Comparison of ENCODE assay signal across 22 cellular contexts in the genomic region with DNA sequence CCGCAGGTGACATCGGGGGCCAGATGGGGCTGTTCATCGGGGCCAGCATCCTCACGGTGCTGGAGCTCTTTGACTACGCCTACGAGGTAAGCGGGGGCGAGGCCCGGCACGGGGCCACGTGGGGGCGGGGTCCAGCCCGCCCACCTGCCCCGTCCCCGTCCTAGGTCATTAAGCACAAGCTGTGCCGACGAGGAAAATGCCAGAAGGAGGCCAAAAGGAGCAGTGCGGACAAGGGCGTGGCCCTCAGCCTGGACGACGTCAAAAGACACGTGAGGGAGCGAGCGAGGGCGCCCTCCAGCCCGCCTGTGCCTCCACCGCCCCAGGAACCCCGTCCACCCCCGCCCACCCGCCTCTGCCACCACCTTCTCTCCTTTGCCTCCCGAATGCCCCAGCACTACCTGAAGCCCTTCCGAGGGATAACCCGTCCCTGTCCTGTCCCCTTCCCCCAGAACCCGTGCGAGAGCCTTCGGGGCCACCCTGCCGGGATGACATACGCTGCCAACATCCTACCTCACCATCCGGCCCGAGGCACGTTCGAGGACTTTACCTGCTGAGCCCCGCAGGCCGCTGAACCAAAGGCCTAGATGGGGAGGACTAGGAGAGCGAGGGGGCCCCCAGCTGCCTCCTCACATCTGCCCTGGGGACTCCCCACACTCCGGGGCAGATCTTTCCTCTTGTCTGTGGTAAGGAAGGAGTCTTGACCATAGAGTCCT. TPM values are rescaled to one million over a fixed set of nuclear protein-coding genes. Genes with fewer than 3 reads are reported as not detected.
DNase-seq lines count a peak whose midpoint lies in the region; ATAC-seq, FAIRE-seq and TF ChIP-seq lines count a peak whose summit lies in the region.
"Had no signal": no experiment of that assay in that cellular context is flagged by ENCODE, and none has a peak within 500 bp of the region (broad histone marks: within the 10 kb centered on the region; RNA-seq: fewer than 3 reads in every experiment).

No MANE protein-coding gene starts in this region.

- WGBS in A549 (ENCODE audit: missing lambda C conversion rate): 93% methylated on average over 44 of the region's 46 CpGs

- H3K36me3 Mint-ChIP-seq in activated T-helper 17 cell treated with anti-CD3 and anti-CD28 coated beads, Interleukin-2, amount 50 U/mL, for 72 hours (ENCODE audit: low read depth): peaks cover 1% of the 10 kb centered on the region
- no peaks in the 10 kb centered on the region for H3K36me3 Mint-ChIP-seq in memory B cell
- H3K36me3 Mint-ChIP-seq: naive thymus-derived CD4-positive, alpha-beta T cell had no signal

- TF ChIP-seq CTCF in A549 (IDR thresholded peaks at IDR 0.05): no peak
- no peak for TF ChIP-seq CTCF in PC-9 (conservative IDR thresholded peaks at IDR 0.05)

- DNase-seq in A549 (ENCODE audit: low read depth in 1 of 2, low spot score in 1 of 2) (no peak), memory B cell (ENCODE audit: low spot score in 2 of 2) (no peak), LoVo (ENCODE audit: low spot score) (no peak), PC-9 (no peak)
- DNase-seq: body of pancreas; colonic mucosa; GOT3; heart right ventricle; islet precursor cell; Kasumi-1; naive thymus-derived CD4-positive, alpha-beta T cell; NCI-H1105; stimulated activated CD4-positive, alpha-beta T cell treated with anti-CD3 and anti-CD28 coated beads, Interleukin-1b, Interleukin-23, amount 100 ng/mL, for 48 hours; T-helper 9 cell had no signal

- H4K20me1 ChIP-seq in PC-9 (ENCODE audit: insufficient read depth): no peaks in the 10 kb centered on the region

- no peak for TF ChIP-seq POLR2A in A549 (IDR thresholded peaks at IDR 0.05; ENCODE audit: low read length)

- POLR2A ChIA-PET in A549 (lab: Yijun Ruan, JAX) (no interaction called here), PC-9 (lab: Charles Lee; ENCODE audit: unreplicated experiment) (no interaction called here)

- H3K27me3 ChIP-seq in PC-9 (ENCODE audit: insufficient read depth, low read depth): no peaks in the 10 kb centered on the region
- H3K27me3 ChIP-seq: BLaER1, body of pancreas, colonic mucosa, heart right ventricle had no signal

- H3K4me3 ChIP-seq in A549 (no peak overlapping the region), PC-9 (no peak overlapping the region)
- H3K4me3 ChIP-seq: BLaER1, body of pancreas, colonic mucosa, heart right ventricle had no signal

- H3K9me3 ChIP-seq in A549: no peaks in the 10 kb centered on the region
- no peaks in the 10 kb centered on the region for H3K9me3 ChIP-seq in PC-9 (ENCODE audit: insufficient read depth, low read depth)
- H3K9me3 ChIP-seq: BLaER1, body of pancreas, colonic mucosa, heart right ventricle had no signal

- H3K9me3 Mint-ChIP-seq in activated T-helper 17 cell treated with anti-CD3 and anti-CD28 coated beads, Interleukin-2, amount 50 U/mL, for 72 hours: no peaks in the 10 kb centered on the region
- H3K9me3 Mint-ChIP-seq in memory B cell: no peaks in the 10 kb centered on the region

- H3K36me3 ChIP-seq in PC-9 (ENCODE audit: low read depth): no peaks in the 10 kb centered on the region
- H3K36me3 ChIP-seq: BLaER1, colonic mucosa, heart right ventricle had no signal

- peaks cover 12% of the 10 kb centered on the region for H3K4me1 Mint-ChIP-seq in activated T-helper 17 cell treated with anti-CD3 and anti-CD28 coated beads, Interleukin-2, amount 50 U/mL, for 72 hours
- peaks cover 10% of the 10 kb centered on the region for H3K4me1 Mint-ChIP-seq in memory B cell

- no peak for FAIRE-seq in A549 (lab: Jason Lieb, UNC)
- FAIRE-seq: D721Med, GM19239, RCC 7860, urothelium cell line had no signal

- ATAC-seq in A549 (no peak), memory B cell (ENCODE audit: low read depth) (no peak), GM18498 (IDR thresholded peaks at IDR 0.05; ENCODE audit: unreplicated experiment) (no peak)
- ATAC-seq in activated T-helper 17 cell treated with anti-CD3 and anti-CD28 coated beads, Interleukin-2, amount 50 U/mL, for 72 hours (replicated peaks): no peak
- ATAC-seq: activated CD4-positive, CD25-positive, alpha-beta regulatory T cell treated with anti-CD3 and anti-CD28 coated beads, Interleukin-2, amount 50 U/mL, for 24 hours; body of pancreas; heart right ventricle; naive thymus-derived CD4-positive, alpha-beta T cell had no signal

- peaks cover 12% of the 10 kb centered on the region for H3K79me2 ChIP-seq in PC-9 (ENCODE audit: low read depth)

- no peaks in the 10 kb centered on the region for H3K27me3 Mint-ChIP-seq in activated T-helper 17 cell treated with anti-CD3 and anti-CD28 coated beads, Interleukin-2, amount 50 U/mL, for 72 hours
- peaks cover 2% of the 10 kb centered on the region for H3K27me3 Mint-ChIP-seq in memory B cell
- H3K27me3 Mint-ChIP-seq: naive thymus-derived CD4-positive, alpha-beta T cell had no signal

- H2AFZ ChIP-seq in PC-9: no peak overlapping the region

- H3K9me2 ChIP-seq in PC-9 (ENCODE audit: insufficient read depth): no peaks in the 10 kb centered on the region

- CTCF ChIA-PET in A549 (lab: Yijun Ruan, JAX) (interaction anchor here (0.6 to 33.6 kb wide), 7 partner anchors 11 to 136 kb away, joined by 3 to 708 read pairs (median 32); a partner anchor contains a TSS), PC-9 (lab: Charles Lee) (no interaction called here)

- H3K4me3 Mint-ChIP-seq in activated T-helper 17 cell treated with anti-CD3 and anti-CD28 coated beads, Interleukin-2, amount 50 U/mL, for 72 hours: no peak overlapping the region
- peak overlapping the region; percentile 60 for H3K4me3 Mint-ChIP-seq in memory B cell

- peaks cover 36% of the 10 kb centered on the region for H3K4me1 ChIP-seq in A549
- peaks cover 12% of the 10 kb centered on the region; the same call in 1 of the 2 replicates for H3K4me1 ChIP-seq in PC-9 (replicated peaks; ENCODE audit: insufficient read depth)
- H3K4me1 ChIP-seq: colonic mucosa had no signal

- no peak for TF ChIP-seq EP300 in A549 (IDR thresholded peaks at IDR 0.05)

- H3F3A ChIP-seq in PC-9 (ENCODE audit: insufficient read depth, low read depth): peaks cover 5% of the 10 kb centered on the region; the same call in 1 of the 2 replicates

- TF ChIP-seq RAD21 in A549 (conservative IDR thresholded peaks at IDR 0.05 in 1 of 2, IDR thresholded peaks at IDR 0.05 in 1 of 2): no peak

- BruUV-seq in PC-9 (replicated peaks; lab: Mats Ljungman, UMichigan): no TSS peak

- intact Hi-C loops in PC-9 (cut with micrococcal nuclease; ENCODE audit: unreplicated experiment): loop anchor here (10.0 kb wide), 1 partner anchor 324 kb away; a partner anchor contains a TSS

- peak overlapping the region; percentile 77 to 99; a peak in 5 of 6 replicates for H3K27ac ChIP-seq in A549
- H3K27ac ChIP-seq in PC-9: no peak overlapping the region
- H3K27ac ChIP-seq: BLaER1, body of pancreas, heart right ventricle had no signal

- H3K4me2 ChIP-seq in A549: no peak overlapping the region
- H3K4me2 ChIP-seq in PC-9: no peak overlapping the region
- H3K4me2 ChIP-seq: BLaER1 had no signal

- H3K27ac Mint-ChIP-seq in activated T-helper 17 cell treated with anti-CD3 and anti-CD28 coated beads, Interleukin-2, amount 50 U/mL, for 72 hours: peak overlapping the region; percentile 56
- H3K27ac Mint-ChIP-seq in memory B cell: no peak overlapping the region

TF ChIP-seq in A549, 52 proteins besides CTCF, POLR2A, EP300 and RAD21 (continues in another document):
- TF ChIP-seq HEYL (CRISPR knock-in tag; IDR thresholded peaks at IDR 0.05): no peak

RNA-seq across cellular contexts. Expression of a gene that starts 3.9 kb away (rescaled TPM):
- polyA plus RNA-seq in A549 (2011; rRNA removed): 80.7 and 113 TPM in 2 replicates
- 51.0 and 73.8 TPM in 2 replicates for polyA plus RNA-seq in A549 (2012; cell fraction: cytosol; rRNA removed)
- 74.5 and 105 TPM in 2 replicates for polyA plus RNA-seq in A549 (2012; cell fraction: nucleus; rRNA removed)
- polyA plus RNA-seq in A549 (2017; fragmentation: RNase III; extraction: RNeasy Plus Mini Kit Qiagen cat#74134 plus additional on column Dnase treatment): 56.1 to 62.5 TPM (median 62.1 TPM) in 3 replicates
- polyA minus RNA-seq in A549 (2011; rRNA and poly(A)+ RNA removed): 114 and 136 TPM in 2 replicates
- 10 to 100 TPM; 29.4 to 57.3 TPM for total RNA-seq in activated T-helper 17 cell treated with anti-CD3 and anti-CD28 coated beads, Interleukin-2, amount 50 U/mL, for 72 hours
- total RNA-seq in PC-9 (2021): 48.8 and 66.7 TPM in 2 replicates

RNA-seq across cellular contexts. Expression of a gene that starts 22.6 kb away (rescaled TPM):
- polyA plus RNA-seq in A549 (2011; rRNA removed): 0.44 and 0.52 TPM in 2 replicates
- polyA plus RNA-seq in A549 (2012; cell fraction: cytosol; rRNA removed): 0.08 and 0.09 TPM in 2 replicates
- 0.64 and 1.9 TPM in 2 replicates for polyA plus RNA-seq in A549 (2012; cell fraction: nucleus; rRNA removed)
- 0.07 to 0.13 TPM (median 0.10 TPM) in 3 replicates for polyA plus RNA-seq in A549 (2017; fragmentation: RNase III; extraction: RNeasy Plus Mini Kit Qiagen cat#74134 plus additional on column Dnase treatment)
- polyA minus RNA-seq in A549 (2011; rRNA and poly(A)+ RNA removed): 0.29 TPM in 1 of 2 replicates, not detected in the other
- total RNA-seq in activated T-helper 17 cell treated with anti-CD3 and anti-CD28 coated beads, Interleukin-2, amount 50 U/mL, for 72 hours: under 1 TPM in 1 of 2 donors, not detected in 1; 0.35 TPM
- total RNA-seq in PC-9 (2021): 0.24 and 1.0 TPM in 2 replicates
- polyA plus RNA-seq: naive thymus-derived CD4-positive, alpha-beta T cell had no signal

RNA-seq across cellular contexts. Expression of a gene that starts 23.9 kb away (rescaled TPM):
- polyA plus RNA-seq in A549 (2011; rRNA removed) (6.0 and 7.8 TPM in 2 replicates), A549 (2017; fragmentation: RNase III; extraction: RNeasy Plus Mini Kit Qiagen cat#74134 plus additional on column Dnase treatment) (6.2 to 8.5 TPM (median 6.7 TPM) in 3 replicates)
- 8.5 and 10.4 TPM in 2 replicates for polyA plus RNA-seq in A549 (2012; cell fraction: cytosol; rRNA removed)
- 24.1 and 26.2 TPM in 2 replicates for polyA plus RNA-seq in A549 (2012; cell fraction: nucleus; rRNA removed)
- polyA minus RNA-seq in A549 (2011; rRNA and poly(A)+ RNA removed): 7.9 and 8.7 TPM in 2 replicates
- total RNA-seq in activated T-helper 17 cell treated with anti-CD3 and anti-CD28 coated beads, Interleukin-2, amount 50 U/mL, for 72 hours: 1 to 10 TPM in 1 of 2 donors, under 1 TPM in 1; 0.53 to 1.4 TPM
- total RNA-seq in PC-9 (2021): 3.5 and 4.5 TPM in 2 replicates

RNA-seq across cellular contexts. Expression of a gene that starts 30.8 kb away (rescaled TPM):
- polyA plus RNA-seq in A549 (2011; rRNA removed) (134 and 147 TPM in 2 replicates), A549 (2017; fragmentation: RNase III; extraction: RNeasy Plus Mini Kit Qiagen cat#74134 plus additional on column Dnase treatment) (87.9 to 112 TPM (median 93.3 TPM) in 3 replicates)
- polyA plus RNA-seq in A549 (2012; cell fraction: cytosol; rRNA removed): 204 and 239 TPM in 2 replicates
- polyA plus RNA-seq in A549 (2012; cell fraction: nucleus; rRNA removed): 85.7 and 86.1 TPM in 2 replicates
- 59.2 and 73.2 TPM in 2 replicates for polyA minus RNA-seq in A549 (2011; rRNA and poly(A)+ RNA removed)
- 10 to 100 TPM; 29.8 to 55.5 TPM for total RNA-seq in activated T-helper 17 cell treated with anti-CD3 and anti-CD28 coated beads, Interleukin-2, amount 50 U/mL, for 72 hours
- 53.9 and 76.1 TPM in 2 replicates for total RNA-seq in PC-9 (2021)

RNA-seq across cellular contexts. Expression of a gene that starts 56.0 kb away (rescaled TPM):
- 99.2 and 103 TPM in 2 replicates for polyA plus RNA-seq in A549 (2011; rRNA removed)
- 41.0 and 49.1 TPM in 2 replicates for polyA plus RNA-seq in A549 (2012; cell fraction: cytosol; rRNA removed)
- 33.7 and 52.9 TPM in 2 replicates for polyA plus RNA-seq in A549 (2012; cell fraction: nucleus; rRNA removed)
- polyA plus RNA-seq in A549 (2017; fragmentation: RNase III; extraction: RNeasy Plus Mini Kit Qiagen cat#74134 plus additional on column Dnase treatment): 94.9 to 116 TPM (median 107 TPM) in 3 replicates
- polyA minus RNA-seq in A549 (2011; rRNA and poly(A)+ RNA removed): 154 and 173 TPM in 2 replicates
- total RNA-seq in activated T-helper 17 cell treated with anti-CD3 and anti-CD28 coated beads, Interleukin-2, amount 50 U/mL, for 72 hours: 100 to 1,000 TPM; 132 to 145 TPM
- total RNA-seq in PC-9 (2021): 108 and 112 TPM in 2 replicates
